1 cellular context compared by ENCODE assay signal in the genomic region with DNA sequence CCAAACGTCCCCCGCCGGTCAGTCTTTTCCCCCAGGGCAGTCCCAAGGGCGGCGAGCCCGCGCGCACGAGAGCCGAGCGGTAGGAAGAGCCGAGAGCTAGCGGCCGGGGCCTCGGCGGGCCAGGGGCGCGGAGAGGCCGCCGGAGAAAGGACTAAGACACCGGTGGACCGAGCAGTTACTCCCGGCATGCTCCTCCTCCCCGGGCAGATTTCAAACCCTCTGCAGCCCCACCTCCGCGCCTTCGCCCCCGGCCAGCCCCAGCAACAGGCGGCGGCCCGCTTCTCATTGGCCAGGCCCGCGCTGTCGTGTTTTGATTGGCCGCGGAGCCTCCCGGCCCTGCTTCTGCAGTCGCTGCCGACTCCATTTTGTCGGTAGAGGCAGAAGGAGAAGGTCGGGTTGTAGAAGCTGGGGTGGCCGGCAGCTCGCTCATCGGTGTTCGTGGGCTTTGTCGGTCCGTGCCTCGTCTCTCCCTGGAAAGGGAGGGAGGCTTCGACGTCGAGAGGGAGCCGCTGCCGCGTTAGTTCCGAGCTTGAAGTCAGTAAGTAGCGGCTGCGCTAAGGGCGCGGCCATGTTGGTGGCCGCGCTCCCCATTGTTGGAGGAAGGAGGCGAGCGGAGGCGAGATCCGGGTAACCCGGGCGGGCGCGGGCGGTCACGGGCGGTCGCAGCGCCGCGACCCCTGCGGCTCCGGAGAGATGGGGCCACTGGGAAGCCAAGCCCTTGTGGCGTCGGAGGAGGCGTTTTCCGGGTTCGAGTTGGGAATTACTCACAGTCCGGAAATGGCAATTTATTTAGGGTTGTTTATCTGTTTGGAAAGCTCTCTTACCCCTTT.
TF ChIP-seq lines count a peak whose summit lies in the region.

A gene with protein sequence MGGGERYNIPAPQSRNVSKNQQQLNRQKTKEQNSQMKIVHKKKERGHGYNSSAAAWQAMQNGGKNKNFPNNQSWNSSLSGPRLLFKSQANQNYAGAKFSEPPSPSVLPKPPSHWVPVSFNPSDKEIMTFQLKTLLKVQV (plus strand): TSS at position 368 of the 830 bp plus-strand sequence. CDS start 1,630 bp downstream, outside the sequence.

TF ChIP-seq in HepG2, 621 proteins besides CTCF, POLR2A, EP300 and RAD21 (continued from another document and continues in another):
- no peak for TF ChIP-seq ZNF281 (CRISPR knock-in tag; IDR thresholded peaks at IDR 0.05; ENCODE audit: borderline replicate concordance)
- no peak; the same call in 1 of the 2 replicates for TF ChIP-seq ZNF414 (CRISPR knock-in tag; IDR thresholded peaks at IDR 0.05)
- TF ChIP-seq MEF2D (CRISPR knock-in tag; IDR thresholded peaks at IDR 0.05): no peak; the same call in 1 of the 2 replicates
- TF ChIP-seq PAF1 (CRISPR knock-in tag; IDR thresholded peaks at IDR 0.05): no peak
- TF ChIP-seq POGZ (CRISPR knock-in tag; IDR thresholded peaks at IDR 0.05): no peak; the same call in none of the 2 replicates
- no peak; the same call in 1 of the 2 replicates for TF ChIP-seq HBP1 (CRISPR knock-in tag; IDR thresholded peaks at IDR 0.05; ENCODE audit: low read depth)
- TF ChIP-seq ZNF251 (CRISPR knock-in tag; IDR thresholded peaks at IDR 0.05): no peak
- peak; percentile 89 for TF ChIP-seq TFDP1 (CRISPR knock-in tag; IDR thresholded peaks at IDR 0.05; ENCODE audit: borderline replicate concordance)
- peak; percentile 36; the same call in 1 of the 2 replicates for TF ChIP-seq ZNF34 (CRISPR knock-in tag; IDR thresholded peaks at IDR 0.05; ENCODE audit: borderline replicate concordance)
- TF ChIP-seq ZNF781 (CRISPR knock-in tag; IDR thresholded peaks at IDR 0.05; ENCODE audit: borderline replicate concordance, not compliant biosample characterization): peak; percentile 72
- no peak for TF ChIP-seq ZNF484 (CRISPR knock-in tag; IDR thresholded peaks at IDR 0.05; ENCODE audit: borderline replicate concordance, low read depth)
- no peak for TF ChIP-seq ZBTB34 (CRISPR knock-in tag; IDR thresholded peaks at IDR 0.05)
- TF ChIP-seq ZNF552 (CRISPR knock-in tag; IDR thresholded peaks at IDR 0.05; ENCODE audit: borderline replicate concordance): no peak; the same call in 1 of the 2 replicates
- TF ChIP-seq NR1H2 (CRISPR knock-in tag; IDR thresholded peaks at IDR 0.05; ENCODE audit: borderline replicate concordance, low read depth): no peak
- TF ChIP-seq, protein P1, sequence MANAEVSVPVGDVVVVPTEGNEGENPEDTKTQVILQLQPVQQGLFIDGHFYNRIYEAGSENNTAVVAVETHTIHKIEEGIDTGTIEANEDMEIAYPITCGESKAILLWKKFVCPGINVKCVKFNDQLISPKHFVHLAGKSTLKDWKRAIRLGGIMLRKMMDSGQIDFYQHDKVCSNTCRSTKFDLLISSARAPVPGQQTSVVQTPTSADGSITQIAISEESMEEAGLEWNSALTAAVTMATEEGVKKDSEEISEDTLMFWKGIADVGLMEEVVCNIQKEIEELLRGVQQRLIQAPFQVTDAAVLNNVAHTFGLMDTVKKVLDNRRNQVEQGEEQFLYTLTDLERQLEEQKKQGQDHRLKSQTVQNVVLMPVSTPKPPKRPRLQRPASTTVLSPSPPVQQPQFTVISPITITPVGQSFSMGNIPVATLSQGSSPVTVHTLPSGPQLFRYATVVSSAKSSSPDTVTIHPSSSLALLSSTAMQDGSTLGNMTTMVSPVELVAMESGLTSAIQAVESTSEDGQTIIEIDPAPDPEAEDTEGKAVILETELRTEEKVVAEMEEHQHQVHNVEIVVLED (CRISPR knock-in tag; IDR thresholded peaks at IDR 0.05; ENCODE audit: borderline replicate concordance): no peak
- TF ChIP-seq GATA4 (IDR thresholded peaks at IDR 0.05; ENCODE audit: borderline replicate concordance, low read depth): peak; percentile 53; the same call in 1 of the 2 replicates
- TF ChIP-seq RXRB (CRISPR knock-in tag; IDR thresholded peaks at IDR 0.05; ENCODE audit: borderline replicate concordance): peak; percentile 71
- TF ChIP-seq ARID4A (CRISPR knock-in tag; IDR thresholded peaks at IDR 0.05; ENCODE audit: borderline replicate concordance): peak; percentile 88; the same call in 1 of the 2 replicates
- peak; percentile 83 for TF ChIP-seq ZNF143 (CRISPR knock-in tag; IDR thresholded peaks at IDR 0.05)
- 0 out of 2 replicates have a peak, but pooled peaks have one; percentile 54 for TF ChIP-seq NCOA1 (CRISPR knock-in tag; IDR thresholded peaks at IDR 0.05)
- TF ChIP-seq ZNF772 (CRISPR knock-in tag; IDR thresholded peaks at IDR 0.05): 0 out of 2 replicates have a peak, but pooled peaks have one; percentile 15
- TF ChIP-seq ATF5 (CRISPR knock-in tag; IDR thresholded peaks at IDR 0.05; ENCODE audit: low read depth): no peak
- TF ChIP-seq DPF2 (CRISPR knock-in tag; IDR thresholded peaks at IDR 0.05; ENCODE audit: borderline replicate concordance, low read depth): no peak
- TF ChIP-seq ZNF329 (CRISPR knock-in tag; IDR thresholded peaks at IDR 0.05; ENCODE audit: low read depth): peak; percentile 86
- TF ChIP-seq CBX1 (IDR thresholded peaks at IDR 0.05; ENCODE audit: low read depth): peak; percentile 40
- TF ChIP-seq ZBTB10 (CRISPR knock-in tag; IDR thresholded peaks at IDR 0.05; ENCODE audit: borderline replicate concordance): 0 out of 2 replicates have a peak, but pooled peaks have one; percentile 15
- 0 out of 2 replicates have a peak, but pooled peaks have one; percentile 46 for TF ChIP-seq SP140L (CRISPR knock-in tag; IDR thresholded peaks at IDR 0.05; ENCODE audit: borderline replicate concordance)
- peak; percentile 66 for TF ChIP-seq ZNF710 (CRISPR knock-in tag; IDR thresholded peaks at IDR 0.05; ENCODE audit: borderline replicate concordance)
- TF ChIP-seq ZBTB38 (CRISPR knock-in tag; IDR thresholded peaks at IDR 0.05): no peak; the same call in 1 of the 2 replicates
